1 cellular context compared by ENCODE assay signal in the genomic region with DNA sequence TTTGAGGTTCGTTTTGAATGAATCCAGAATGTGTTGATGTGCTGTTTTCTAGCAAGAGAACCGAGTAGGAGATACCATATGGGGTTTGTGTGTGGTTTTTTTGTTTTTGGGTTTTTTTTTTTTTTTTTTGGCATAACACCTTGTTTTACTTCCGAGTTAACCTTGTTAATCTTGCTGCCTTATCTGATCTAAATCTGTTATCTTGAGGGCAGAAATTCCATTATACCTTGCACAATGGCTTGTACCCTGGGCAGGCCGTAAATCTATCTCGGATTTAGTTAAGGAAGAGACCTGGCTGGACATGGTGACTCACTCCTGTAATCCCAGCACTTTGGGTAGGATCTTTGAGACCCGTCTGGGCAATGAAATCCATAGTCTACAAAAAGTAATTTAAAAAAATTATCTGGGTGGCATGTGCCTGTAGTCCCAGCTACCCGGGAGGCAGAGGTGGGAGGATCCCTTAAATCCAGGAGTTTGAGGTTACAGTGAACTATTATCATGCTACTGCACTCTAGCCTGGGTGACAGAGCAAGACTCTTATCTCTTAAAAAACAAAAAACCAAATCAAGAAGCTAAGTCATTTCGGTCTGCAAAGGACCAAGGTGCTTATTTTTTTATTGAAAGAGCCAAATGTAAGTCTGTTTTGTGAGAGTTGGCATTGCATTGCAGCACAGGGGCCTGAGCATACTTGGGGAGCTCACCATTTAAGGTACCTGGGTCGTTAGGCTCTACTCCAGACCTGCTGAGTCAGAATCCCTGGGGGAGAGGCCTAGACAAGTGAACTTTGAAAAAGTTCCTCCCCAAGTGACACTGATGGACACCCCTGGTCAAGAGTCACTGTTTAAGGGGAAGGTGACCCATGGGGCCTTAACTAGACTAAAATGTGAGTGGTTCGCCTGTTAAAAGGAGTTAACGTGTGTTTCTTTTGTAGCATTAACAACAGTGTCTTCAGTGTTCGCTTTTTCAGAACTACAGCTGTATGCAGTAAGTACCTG.
A peak's percentile ranks its signal among the peaks of the same experiment; 100 is the strongest.
TF ChIP-seq lines count a peak whose summit lies in the region.

No MANE protein-coding gene starts in this region.

TF ChIP-seq in K562, 482 proteins besides CTCF, POLR2A, EP300 and RAD21 (continued from another document and continues in another):
- no peak for TF ChIP-seq HMGN3 (IDR thresholded peaks at IDR 0.05; ENCODE audit: borderline replicate concordance, extremely low read depth, insufficient read length, low read depth, low read length)
- TF ChIP-seq, protein P1, sequence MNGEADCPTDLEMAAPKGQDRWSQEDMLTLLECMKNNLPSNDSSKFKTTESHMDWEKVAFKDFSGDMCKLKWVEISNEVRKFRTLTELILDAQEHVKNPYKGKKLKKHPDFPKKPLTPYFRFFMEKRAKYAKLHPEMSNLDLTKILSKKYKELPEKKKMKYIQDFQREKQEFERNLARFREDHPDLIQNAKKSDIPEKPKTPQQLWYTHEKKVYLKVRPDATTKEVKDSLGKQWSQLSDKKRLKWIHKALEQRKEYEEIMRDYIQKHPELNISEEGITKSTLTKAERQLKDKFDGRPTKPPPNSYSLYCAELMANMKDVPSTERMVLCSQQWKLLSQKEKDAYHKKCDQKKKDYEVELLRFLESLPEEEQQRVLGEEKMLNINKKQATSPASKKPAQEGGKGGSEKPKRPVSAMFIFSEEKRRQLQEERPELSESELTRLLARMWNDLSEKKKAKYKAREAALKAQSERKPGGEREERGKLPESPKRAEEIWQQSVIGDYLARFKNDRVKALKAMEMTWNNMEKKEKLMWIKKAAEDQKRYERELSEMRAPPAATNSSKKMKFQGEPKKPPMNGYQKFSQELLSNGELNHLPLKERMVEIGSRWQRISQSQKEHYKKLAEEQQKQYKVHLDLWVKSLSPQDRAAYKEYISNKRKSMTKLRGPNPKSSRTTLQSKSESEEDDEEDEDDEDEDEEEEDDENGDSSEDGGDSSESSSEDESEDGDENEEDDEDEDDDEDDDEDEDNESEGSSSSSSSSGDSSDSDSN (IDR thresholded peaks at IDR 0.05; ENCODE audit: borderline replicate concordance in 1 of 2, low read depth in 2 of 2, low read length in 2 of 2) = no peak
- TF ChIP-seq, protein P2, sequence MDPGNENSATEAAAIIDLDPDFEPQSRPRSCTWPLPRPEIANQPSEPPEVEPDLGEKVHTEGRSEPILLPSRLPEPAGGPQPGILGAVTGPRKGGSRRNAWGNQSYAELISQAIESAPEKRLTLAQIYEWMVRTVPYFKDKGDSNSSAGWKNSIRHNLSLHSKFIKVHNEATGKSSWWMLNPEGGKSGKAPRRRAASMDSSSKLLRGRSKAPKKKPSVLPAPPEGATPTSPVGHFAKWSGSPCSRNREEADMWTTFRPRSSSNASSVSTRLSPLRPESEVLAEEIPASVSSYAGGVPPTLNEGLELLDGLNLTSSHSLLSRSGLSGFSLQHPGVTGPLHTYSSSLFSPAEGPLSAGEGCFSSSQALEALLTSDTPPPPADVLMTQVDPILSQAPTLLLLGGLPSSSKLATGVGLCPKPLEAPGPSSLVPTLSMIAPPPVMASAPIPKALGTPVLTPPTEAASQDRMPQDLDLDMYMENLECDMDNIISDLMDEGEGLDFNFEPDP (CRISPR knock-in tag; IDR thresholded peaks at IDR 0.05) = no peak
- no peak for TF ChIP-seq KLF13 (tag; IDR thresholded peaks at IDR 0.05; ENCODE audit: borderline replicate concordance, low read depth)
- TF ChIP-seq, protein P3, sequence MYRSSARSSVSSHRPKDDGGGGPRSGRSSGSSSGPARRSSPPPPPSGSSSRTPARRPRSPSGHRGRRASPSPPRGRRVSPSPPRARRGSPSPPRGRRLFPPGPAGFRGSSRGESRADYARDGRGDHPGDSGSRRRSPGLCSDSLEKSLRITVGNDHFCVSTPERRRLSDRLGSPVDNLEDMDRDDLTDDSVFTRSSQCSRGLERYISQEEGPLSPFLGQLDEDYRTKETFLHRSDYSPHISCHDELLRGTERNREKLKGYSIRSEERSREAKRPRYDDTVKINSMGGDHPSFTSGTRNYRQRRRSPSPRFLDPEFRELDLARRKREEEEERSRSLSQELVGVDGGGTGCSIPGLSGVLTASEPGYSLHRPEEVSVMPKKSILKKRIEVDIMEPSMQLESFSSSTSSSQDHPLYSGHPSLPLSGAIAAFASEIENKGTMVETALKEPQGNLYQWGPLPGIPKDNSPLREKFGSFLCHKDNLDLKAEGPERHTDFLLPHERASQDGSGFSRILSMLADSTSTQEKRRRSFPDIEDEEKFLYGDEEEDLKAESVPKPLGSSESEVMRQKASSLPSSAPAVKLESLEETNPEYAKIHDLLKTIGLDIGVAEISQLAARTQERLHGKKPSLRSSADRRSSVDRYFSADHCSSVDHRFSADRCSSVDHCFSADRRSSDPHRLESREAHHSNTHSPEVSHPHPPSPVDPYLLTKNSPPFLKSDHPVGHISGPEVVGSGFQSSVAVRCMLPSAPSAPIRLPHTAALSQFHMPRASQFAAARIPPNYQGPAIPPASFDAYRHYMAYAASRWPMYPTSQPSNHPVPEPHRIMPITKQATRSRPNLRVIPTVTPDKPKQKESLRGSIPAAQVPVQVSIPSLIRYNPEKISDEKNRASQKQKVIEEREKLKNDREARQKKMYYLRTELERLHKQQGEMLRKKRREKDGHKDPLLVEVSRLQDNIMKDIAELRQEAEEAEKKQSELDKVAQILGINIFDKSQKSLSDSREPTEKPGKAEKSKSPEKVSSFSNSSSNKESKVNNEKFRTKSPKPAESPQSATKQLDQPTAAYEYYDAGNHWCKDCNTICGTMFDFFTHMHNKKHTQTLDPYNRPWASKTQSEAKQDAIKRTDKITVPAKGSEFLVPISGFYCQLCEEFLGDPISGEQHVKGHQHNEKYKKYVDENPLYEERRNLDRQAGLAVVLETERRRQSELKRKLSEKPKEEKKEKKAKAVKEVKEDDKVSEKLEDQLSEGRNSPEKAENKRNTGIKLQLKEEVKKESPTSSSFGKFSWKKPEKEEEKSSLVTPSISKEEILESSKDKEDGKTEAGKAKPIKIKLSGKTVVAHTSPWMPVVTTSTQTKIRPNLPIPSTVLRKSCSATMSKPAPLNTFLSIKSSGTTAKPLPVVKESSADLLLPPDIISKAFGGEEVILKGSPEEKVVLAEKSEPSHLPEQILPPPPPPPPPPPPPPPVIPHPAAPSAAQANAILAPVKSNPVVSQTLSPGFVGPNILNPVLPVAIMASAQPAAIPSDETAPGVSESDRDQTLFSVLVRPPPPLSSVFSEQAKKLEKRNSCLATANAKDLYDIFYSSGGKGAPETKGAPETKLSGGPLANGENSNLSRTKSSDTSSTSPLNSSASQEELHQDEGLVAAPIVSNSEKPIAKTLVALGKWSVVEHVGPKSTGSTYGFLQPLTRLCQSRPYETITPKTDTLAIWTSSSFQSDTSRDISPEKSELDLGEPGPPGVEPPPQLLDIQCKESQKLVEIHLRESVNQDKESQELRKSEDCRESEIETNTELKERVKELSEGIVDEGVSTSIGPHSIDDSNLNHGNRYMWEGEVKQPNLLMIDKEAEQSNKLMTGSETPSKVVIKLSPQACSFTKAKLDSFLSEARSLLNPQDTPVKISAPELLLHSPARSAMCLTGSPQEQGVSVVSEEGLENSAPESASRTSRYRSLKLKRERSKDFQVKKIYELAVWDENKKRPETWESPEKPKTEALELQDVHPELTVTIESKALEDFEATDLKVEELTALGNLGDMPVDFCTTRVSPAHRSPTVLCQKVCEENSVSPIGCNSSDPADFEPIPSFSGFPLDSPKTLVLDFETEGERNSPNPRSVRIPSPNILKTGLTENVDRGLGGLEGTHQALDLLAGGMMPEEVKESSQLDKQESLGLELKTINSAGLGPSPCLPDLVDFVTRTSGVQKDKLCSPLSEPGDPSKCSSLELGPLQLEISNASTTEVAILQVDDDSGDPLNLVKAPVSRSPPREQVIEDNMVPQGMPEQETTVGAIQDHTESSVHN (IDR thresholded peaks at IDR 0.05; ENCODE audit: borderline replicate concordance in 1 of 2, low read depth in 1 of 2) = no peak
- TF ChIP-seq NR2C2 (CRISPR knock-in tag; IDR thresholded peaks at IDR 0.05) = no peak
- peak; percentile 77 for TF ChIP-seq NR2C2 (tag; IDR thresholded peaks at IDR 0.05)
- no peak for TF ChIP-seq ZNF23 (CRISPR knock-in tag; IDR thresholded peaks at IDR 0.05)
- no peak for TF ChIP-seq CSDE1 (IDR thresholded peaks at IDR 0.05)
- no peak for TF ChIP-seq SAFB (IDR thresholded peaks at IDR 0.05; ENCODE audit: borderline replicate concordance, low read depth, low read length)
- TF ChIP-seq ASH1L (IDR thresholded peaks at IDR 0.05; ENCODE audit: borderline replicate concordance, low read depth, partially characterized antibody) = no peak
- TF ChIP-seq, protein P4, sequence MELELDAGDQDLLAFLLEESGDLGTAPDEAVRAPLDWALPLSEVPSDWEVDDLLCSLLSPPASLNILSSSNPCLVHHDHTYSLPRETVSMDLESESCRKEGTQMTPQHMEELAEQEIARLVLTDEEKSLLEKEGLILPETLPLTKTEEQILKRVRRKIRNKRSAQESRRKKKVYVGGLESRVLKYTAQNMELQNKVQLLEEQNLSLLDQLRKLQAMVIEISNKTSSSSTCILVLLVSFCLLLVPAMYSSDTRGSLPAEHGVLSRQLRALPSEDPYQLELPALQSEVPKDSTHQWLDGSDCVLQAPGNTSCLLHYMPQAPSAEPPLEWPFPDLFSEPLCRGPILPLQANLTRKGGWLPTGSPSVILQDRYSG (tag; conservative IDR thresholded peaks at IDR 0.05; ENCODE audit: low read depth) = no peak
- TF ChIP-seq, protein P5, sequence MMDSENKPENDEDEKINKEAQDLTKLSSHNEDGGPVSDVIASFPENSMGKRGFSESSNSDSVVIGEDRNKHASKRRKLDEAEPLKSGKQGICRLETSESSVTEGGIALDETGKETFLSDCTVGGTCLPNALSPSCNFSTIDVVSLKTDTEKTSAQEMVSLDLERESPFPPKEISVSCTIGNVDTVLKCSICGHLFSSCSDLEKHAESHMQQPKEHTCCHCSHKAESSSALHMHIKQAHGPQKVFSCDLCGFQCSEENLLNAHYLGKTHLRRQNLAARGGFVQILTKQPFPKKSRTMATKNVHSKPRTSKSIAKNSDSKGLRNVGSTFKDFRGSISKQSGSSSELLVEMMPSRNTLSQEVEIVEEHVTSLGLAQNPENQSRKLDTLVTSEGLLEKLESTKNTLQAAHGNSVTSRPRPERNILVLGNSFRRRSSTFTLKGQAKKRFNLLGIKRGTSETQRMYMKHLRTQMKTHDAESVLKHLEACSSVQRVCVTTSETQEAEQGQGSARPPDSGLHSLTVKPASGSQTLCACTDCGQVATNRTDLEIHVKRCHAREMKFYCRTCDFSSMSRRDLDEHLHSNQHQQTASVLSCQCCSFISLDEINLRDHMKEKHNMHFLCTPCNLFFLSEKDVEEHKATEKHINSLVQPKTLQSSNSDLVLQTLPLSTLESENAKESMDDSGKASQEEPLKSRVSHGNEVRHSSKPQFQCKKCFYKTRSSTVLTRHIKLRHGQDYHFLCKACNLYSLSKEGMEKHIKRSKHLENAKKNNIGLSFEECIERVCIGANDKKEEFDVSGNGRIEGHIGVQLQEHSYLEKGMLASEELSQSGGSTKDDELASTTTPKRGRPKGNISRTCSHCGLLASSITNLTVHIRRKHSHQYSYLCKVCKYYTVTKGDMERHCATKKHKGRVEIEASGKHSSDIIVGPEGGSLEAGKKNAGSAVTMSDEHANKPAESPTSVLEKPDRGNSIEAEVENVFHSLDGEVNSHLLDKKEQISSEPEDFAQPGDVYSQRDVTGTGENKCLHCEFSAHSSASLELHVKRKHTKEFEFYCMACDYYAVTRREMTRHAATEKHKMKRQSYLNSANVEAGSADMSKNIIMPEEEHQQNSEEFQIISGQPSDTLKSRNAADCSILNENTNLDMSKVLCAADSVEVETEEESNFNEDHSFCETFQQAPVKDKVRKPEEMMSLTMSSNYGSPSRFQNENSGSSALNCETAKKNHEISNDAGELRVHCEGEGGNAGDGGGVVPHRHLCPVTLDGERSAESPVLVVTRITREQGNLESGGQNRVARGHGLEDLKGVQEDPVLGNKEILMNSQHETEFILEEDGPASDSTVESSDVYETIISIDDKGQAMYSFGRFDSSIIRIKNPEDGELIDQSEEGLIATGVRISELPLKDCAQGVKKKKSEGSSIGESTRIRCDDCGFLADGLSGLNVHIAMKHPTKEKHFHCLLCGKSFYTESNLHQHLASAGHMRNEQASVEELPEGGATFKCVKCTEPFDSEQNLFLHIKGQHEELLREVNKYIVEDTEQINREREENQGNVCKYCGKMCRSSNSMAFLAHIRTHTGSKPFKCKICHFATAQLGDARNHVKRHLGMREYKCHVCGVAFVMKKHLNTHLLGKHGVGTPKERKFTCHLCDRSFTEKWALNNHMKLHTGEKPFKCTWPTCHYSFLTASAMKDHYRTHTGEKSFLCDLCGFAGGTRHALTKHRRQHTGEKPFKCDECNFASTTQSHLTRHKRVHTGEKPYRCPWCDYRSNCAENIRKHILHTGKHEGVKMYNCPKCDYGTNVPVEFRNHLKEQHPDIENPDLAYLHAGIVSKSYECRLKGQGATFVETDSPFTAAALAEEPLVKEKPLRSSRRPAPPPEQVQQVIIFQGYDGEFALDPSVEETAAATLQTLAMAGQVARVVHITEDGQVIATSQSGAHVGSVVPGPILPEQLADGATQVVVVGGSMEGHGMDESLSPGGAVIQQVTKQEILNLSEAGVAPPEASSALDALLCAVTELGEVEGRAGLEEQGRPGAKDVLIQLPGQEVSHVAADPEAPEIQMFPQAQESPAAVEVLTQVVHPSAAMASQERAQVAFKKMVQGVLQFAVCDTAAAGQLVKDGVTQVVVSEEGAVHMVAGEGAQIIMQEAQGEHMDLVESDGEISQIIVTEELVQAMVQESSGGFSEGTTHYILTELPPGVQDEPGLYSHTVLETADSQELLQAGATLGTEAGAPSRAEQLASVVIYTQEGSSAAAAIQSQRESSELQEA (IDR thresholded peaks at IDR 0.05; ENCODE audit: low read depth) = no peak
- TF ChIP-seq KLF1 (tag; IDR thresholded peaks at IDR 0.05) = no peak
- peak; percentile 73 for TF ChIP-seq KLF16 (IDR thresholded peaks at IDR 0.05)
- peak; percentile 55; the same call in 1 of the 2 replicates for TF ChIP-seq MAFK (IDR thresholded peaks at IDR 0.05; ENCODE audit: low read length)
- no peak for TF ChIP-seq TEAD1 (CRISPR knock-in tag; IDR thresholded peaks at IDR 0.05)
- no peak for TF ChIP-seq ZNF717 (CRISPR knock-in tag; IDR thresholded peaks at IDR 0.05)
- TF ChIP-seq ZNF699 (CRISPR knock-in tag; IDR thresholded peaks at IDR 0.05; ENCODE audit: insufficient replicate concordance) = no peak
- no peak for TF ChIP-seq JUN (IDR thresholded peaks at IDR 0.05; ENCODE audit: borderline replicate concordance, low read depth, low read length)
- no peak for TF ChIP-seq JUN (CRISPR knock-in tag; IDR thresholded peaks at IDR 0.05; ENCODE audit: borderline replicate concordance)
- no peak for TF ChIP-seq NR4A1 (CRISPR knock-in tag; IDR thresholded peaks at IDR 0.05)
- TF ChIP-seq NR4A1 (tag; IDR thresholded peaks at IDR 0.05) = no peak
- TF ChIP-seq, protein P6, sequence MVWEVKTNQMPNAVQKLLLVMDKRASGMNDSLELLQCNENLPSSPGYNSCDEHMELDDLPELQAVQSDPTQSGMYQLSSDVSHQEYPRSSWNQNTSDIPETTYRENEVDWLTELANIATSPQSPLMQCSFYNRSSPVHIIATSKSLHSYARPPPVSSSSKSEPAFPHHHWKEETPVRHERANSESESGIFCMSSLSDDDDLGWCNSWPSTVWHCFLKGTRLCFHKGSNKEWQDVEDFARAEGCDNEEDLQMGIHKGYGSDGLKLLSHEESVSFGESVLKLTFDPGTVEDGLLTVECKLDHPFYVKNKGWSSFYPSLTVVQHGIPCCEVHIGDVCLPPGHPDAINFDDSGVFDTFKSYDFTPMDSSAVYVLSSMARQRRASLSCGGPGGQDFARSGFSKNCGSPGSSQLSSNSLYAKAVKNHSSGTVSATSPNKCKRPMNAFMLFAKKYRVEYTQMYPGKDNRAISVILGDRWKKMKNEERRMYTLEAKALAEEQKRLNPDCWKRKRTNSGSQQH (CRISPR knock-in tag; IDR thresholded peaks at IDR 0.05) = no peak
- TF ChIP-seq ZNF263 (CRISPR knock-in tag; IDR thresholded peaks at IDR 0.05; ENCODE audit: borderline replicate concordance) = no peak
- TF ChIP-seq KLF6 (CRISPR knock-in tag; IDR thresholded peaks at IDR 0.05; ENCODE audit: borderline replicate concordance) = no peak
- TF ChIP-seq FUS (optimal IDR thresholded peaks at IDR 0.05; ENCODE audit: low read depth, low read length) = no peak
